In the genomic region with DNA sequence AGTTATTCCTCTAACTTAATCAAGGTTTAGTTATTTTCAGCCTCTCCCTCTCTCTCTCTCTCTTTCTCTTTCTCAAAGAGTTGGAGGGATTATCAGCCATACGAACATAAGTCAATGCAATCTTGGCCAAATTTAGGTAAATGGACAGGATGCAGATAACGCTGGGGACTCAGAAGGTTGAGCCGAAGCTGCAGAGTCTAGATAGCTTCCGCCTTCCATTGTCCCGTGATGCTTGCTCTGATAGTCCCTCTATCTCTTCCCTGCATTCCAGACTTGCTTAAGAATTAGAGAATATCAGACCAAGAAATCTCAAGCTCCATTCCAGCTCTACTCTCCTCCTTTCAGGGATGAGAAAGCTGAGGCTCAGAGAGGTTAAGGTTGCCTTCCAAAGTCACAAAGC, we compare ENCODE assay signal across 13 cellular contexts.
"Had no signal": no experiment of that assay in that cellular context is flagged by ENCODE, and none has a peak within 500 bp of the region (broad histone marks: within the 10 kb centered on the region; RNA-seq: fewer than 3 reads in every experiment).

No MANE protein-coding gene starts in this region.

- H3K36me3 ChIP-seq: breast epithelium, left lung, SJCRH30 had no signal

- H3K9me3 ChIP-seq: breast epithelium, left lung had no signal

- H3K4me3 ChIP-seq: breast epithelium, dorsolateral prefrontal cortex, left lung, SJCRH30 had no signal

- H3K27ac ChIP-seq: dorsolateral prefrontal cortex, left lung, SJCRH30 had no signal

- DNase-seq: activated CD4-positive, CD25-positive, alpha-beta regulatory T cell treated with anti-CD3 and anti-CD28 coated beads, Interleukin-2, amount 50 U/mL, for 72 hours; activated naive CD4-positive, alpha-beta T cell treated with Interleukin-2 at 50 U/mL for 16 hours; aorta; dorsolateral prefrontal cortex; hypothalamus; kidney; left lung; SJCRH30; stimulated activated CD4-positive, alpha-beta T cell treated with anti-CD3 and anti-CD28 coated beads, Interleukin-2, amount 100 ng/mL, for 24 hours; T-helper 2 cell had no signal

- ATAC-seq: left lung; sciatic nerve; stimulated activated effector memory CD8-positive, alpha-beta T cell treated with anti-CD3 and anti-CD28 coated beads, Interleukin-12 subunit alpha, Interleukin-12 subunit beta, amount 100 ng/mL, for 72 hours had no signal

- H3K27me3 ChIP-seq: breast epithelium, dorsolateral prefrontal cortex, left lung, SJCRH30 had no signal
